Comparison of ENCODE assay signal across 20 cellular contexts in genomic region chr17:4209611-4210010, GRCh38. TPM values are rescaled to one million over a fixed set of nuclear protein-coding genes. Genes with fewer than 3 reads are reported as not detected.
A peak's percentile ranks its signal among the peaks of the same experiment; 100 is the strongest.
DNase-seq lines count a peak whose midpoint lies in the region; ATAC-seq and TF ChIP-seq lines count a peak whose summit lies in the region.
"Had no signal": no experiment of that assay in that cellular context is flagged by ENCODE, and none has a peak within 500 bp of the region (broad histone marks: within the 10 kb centered on the region; RNA-seq: fewer than 3 reads in every experiment).

No MANE protein-coding gene starts in this region.

- peaks cover 28 to 47% of the 10 kb centered on the region in 2 experiments for H3K36me3 ChIP-seq in mesenchymal stem cell (ENCODE audit: control insufficient read depth in 1 of 2, insufficient read depth in 2 of 2, low read depth in 1 of 2, low read length in 2 of 2)

- peaks cover 17 to 22% of the 10 kb centered on the region in 2 donors for H3K4me1 Mint-ChIP-seq in natural killer cell

- no peak for TF ChIP-seq CTCF in natural killer cell (IDR thresholded peaks at IDR 0.05)

- no peak overlapping the region for H2BK120ac ChIP-seq in mesenchymal stem cell (ENCODE audit: low read depth, low read length)

- H2AFZ ChIP-seq in mesenchymal stem cell (ENCODE audit: low read depth, low read length): no peak overlapping the region

- H3K27ac Mint-ChIP-seq in natural killer cell: no peak overlapping the region
- H3K27ac Mint-ChIP-seq: CD8-positive, alpha-beta memory T cell had no signal

- H3K9ac ChIP-seq in mesenchymal stem cell (ENCODE audit: low read length): no peak overlapping the region
- H3K9ac ChIP-seq: BLaER1 had no signal

- no peak overlapping the region for H4K8ac ChIP-seq in mesenchymal stem cell (ENCODE audit: low read length)

- H3K4ac ChIP-seq in mesenchymal stem cell (ENCODE audit: low read depth in 1 of 2, low read length in 2 of 2): no peak overlapping the region

- ATAC-seq in GM18873 (IDR thresholded peaks at IDR 0.05; ENCODE audit: low FRiP score, unreplicated experiment) (no peak), natural killer cell (no peak)

- peak overlapping the region; percentile 45 for H2AK5ac ChIP-seq in mesenchymal stem cell (ENCODE audit: low read length, severe bottlenecking)

- no peak overlapping the region for H4K91ac ChIP-seq in mesenchymal stem cell (ENCODE audit: low read length)

- no peak overlapping the region for H3K27ac ChIP-seq in mesenchymal stem cell (ENCODE audit: low read length, poor library complexity, severe bottlenecking)
- peak overlapping the region; percentile 64 for H3K27ac ChIP-seq in temporal lobe (ENCODE audit: low read depth, low read length)
- H3K27ac ChIP-seq: 22Rv1, BLaER1, Peyer's patch had no signal

- H3K36me3 Mint-ChIP-seq in natural killer cell: peaks cover 11% of the 10 kb centered on the region

- H3K79me1 ChIP-seq in mesenchymal stem cell (replicated peaks; ENCODE audit: low read length, poor library complexity, severe bottlenecking): peaks cover 31% of the 10 kb centered on the region

- intact Hi-C loops in natural killer cell (cut with micrococcal nuclease): no loop called here

- no peak overlapping the region for H2BK12ac ChIP-seq in mesenchymal stem cell (ENCODE audit: low read length in 2 of 2)

- DNase-seq in NCI-H526 (lab: John Stamatoyannopoulos, UW) (peak; percentile 37 to 53), NCI-H526 treated with DMSO at 0.1 percent for 48 hours (lab: John Stamatoyannopoulos, UW) (no peak), globus pallidus (ENCODE audit: low spot score) (peak; percentile 38), mesenchymal stem cell (no peak), NCI-H82 (lab: John Stamatoyannopoulos, UW) (no peak), natural killer cell (no peak)
- DNase-seq: CD8-positive, alpha-beta memory T cell; DND-41; GDM1; GOT3; Karpas-422; NCI-H1105; NCI-H1694 treated with DMSO at 0.1 percent for 48 hours; NCI-H446; Peyer's patch; SHP77 treated with DMSO at 0.1 percent for 48 hours had no signal

- H3K23ac ChIP-seq in mesenchymal stem cell (ENCODE audit: low read length in 2 of 2): no peak overlapping the region

- no peaks in the 10 kb centered on the region for H3K9me3 ChIP-seq in mesenchymal stem cell (ENCODE audit: control insufficient read depth, low read length)
- H3K9me3 ChIP-seq: BLaER1, Peyer's patch had no signal

- H3K4me1 ChIP-seq in mesenchymal stem cell (ENCODE audit: control insufficient read depth, insufficient read depth, low read depth, low read length): peaks cover 6% of the 10 kb centered on the region
- H3K4me1 ChIP-seq: Peyer's patch had no signal

- no peaks in the 10 kb centered on the region for H3K9me3 Mint-ChIP-seq in natural killer cell
- H3K9me3 Mint-ChIP-seq: CD8-positive, alpha-beta memory T cell had no signal

- no peak overlapping the region for H2BK15ac ChIP-seq in mesenchymal stem cell (ENCODE audit: low read depth, poor library complexity, severe bottlenecking)

- H2BK5ac ChIP-seq in mesenchymal stem cell (ENCODE audit: low read depth, low read length, poor library complexity, severe bottlenecking): no peak overlapping the region

- no peak overlapping the region for H3K4me3 Mint-ChIP-seq in natural killer cell
- H3K4me3 Mint-ChIP-seq: CD8-positive, alpha-beta memory T cell had no signal

- H3K4me2 ChIP-seq in mesenchymal stem cell (ENCODE audit: low read length, poor library complexity, severe bottlenecking): no peak overlapping the region
- H3K4me2 ChIP-seq: BLaER1 had no signal

- no peaks in the 10 kb centered on the region for H3K27me3 Mint-ChIP-seq in natural killer cell (ENCODE audit: low read depth in 2 of 2)
- H3K27me3 Mint-ChIP-seq: CD8-positive, alpha-beta memory T cell had no signal

- no peak overlapping the region for H3K14ac ChIP-seq in mesenchymal stem cell (ENCODE audit: low read length in 2 of 2)

- 97% methylated on average over 4 of the region's 7 CpGs for WGBS in mesenchymal stem cell

- H3K18ac ChIP-seq in mesenchymal stem cell (ENCODE audit: low read depth in 1 of 2, low read length in 2 of 2): no peak overlapping the region

- no peak overlapping the region for H3K4me3 ChIP-seq in mesenchymal stem cell (ENCODE audit: insufficient read depth in 1 of 2, low read depth in 1 of 2, low read length in 2 of 2)
- H3K4me3 ChIP-seq: BLaER1, Peyer's patch had no signal

- no peaks in the 10 kb centered on the region for H3K27me3 ChIP-seq in mesenchymal stem cell (ENCODE audit: control insufficient read depth in 1 of 2, insufficient read depth in 1 of 2, low read length in 2 of 2)
- H3K27me3 ChIP-seq: BLaER1, Peyer's patch had no signal

RNA-seq across cellular contexts. Expression of gene ANKFY1, which starts 54.2 kb away (rescaled TPM):
- polyA plus RNA-seq in mesenchymal stem cell (2013, experiment 1 of 2): 19.7 TPM
- polyA plus RNA-seq in mesenchymal stem cell (2013, experiment 2 of 2): 18.8 TPM
- total RNA-seq in temporal lobe (45.5 TPM), natural killer cell (10 to 100 TPM; 58.4 to 72.4 (median 68.8) TPM)

Comparison
In these comparisons a context has a peak if more than half of its experiments do, and no peak if none do; other contexts are left out.
1. DNase-seq: peak in NCI-H526 (2 of 2) and globus pallidus (single experiment); none in NCI-H526 treated with DMSO at 0.1 percent for 48 hours (single experiment), mesenchymal stem cell (single experiment), NCI-H82 (single experiment) and natural killer cell (single experiment).